9 cellular contexts compared by ENCODE assay signal in genomic region chr9:122005597-122005996, GRCh38.
A peak's percentile ranks its signal among the peaks of the same experiment; 100 is the strongest.
DNase-seq lines count a peak whose midpoint lies in the region; ATAC-seq and TF ChIP-seq lines count a peak whose summit lies in the region.
"Had no signal": no experiment of that assay in that cellular context is flagged by ENCODE, and none has a peak within 500 bp of the region (broad histone marks: within the 10 kb centered on the region; RNA-seq: fewer than 3 reads in every experiment).

No MANE protein-coding gene starts in this region.

- intact Hi-C loops in MCF 10A (cut with micrococcal nuclease) (loop anchor here (5.0 kb wide), 1 partner anchor 318 kb away; no protein-coding TSS in a partner anchor), breast epithelium (cut with DNase I; ENCODE audit: low total_unique reads) (no loop called here), transverse colon (cut with DNase I; ENCODE audit: low total_unique reads) (no loop called here)

- CTCF ChIA-PET in MCF 10A (lab: Yijun Ruan, JAX) (interaction anchor here (0.6 to 2.0 kb wide), 7 partner anchors 12 to 1496 kb away, joined by 3 to 8 read pairs (median 3); no protein-coding TSS in a partner anchor), RWPE1 (lab: Yijun Ruan, JAX) (interaction anchor here (0.5 to 1.6 kb wide), 11 partner anchors 10 to 1253 kb away, joined by 3 to 5 read pairs (median 4); no protein-coding TSS in a partner anchor)

- H3K9me3 Mint-ChIP-seq in MCF 10A (ENCODE audit: unreplicated experiment) = no peaks in the 10 kb centered on the region

- H3K27me3 ChIP-seq in breast epithelium (no peaks in the 10 kb centered on the region), transverse colon (no peaks in the 10 kb centered on the region)

- whole genome bisulfite sequencing in transverse colon (ENCODE audit: low coverage in 1 of 2), 2 donors = 35% methylated on average over 1 of the region's 1 CpG; no CpG with 5 or more reads in 1 of the 2 donors

- no peak overlapping the region for H3K27ac Mint-ChIP-seq in MCF 10A (ENCODE audit: low read depth, unreplicated experiment)

- POLR2A ChIA-PET in MCF 10A (lab: Yijun Ruan, JAX) = interaction anchor here (0.6 kb wide), 1 partner anchor 306 kb away, joined by 3 read pairs; no protein-coding TSS in a partner anchor
- POLR2A ChIA-PET in RWPE1 (lab: Yijun Ruan, JAX; ENCODE audit: low non-redundant PET) = no interaction called here

- no peak for ATAC-seq in HG03521 (IDR thresholded peaks at IDR 0.05; ENCODE audit: unreplicated experiment)
- ATAC-seq in HG02588 (IDR thresholded peaks at IDR 0.05; ENCODE audit: unreplicated experiment) = no peak

- H3K9me3 ChIP-seq in breast epithelium = no peaks in the 10 kb centered on the region
- H3K9me3 ChIP-seq in transverse colon = no peaks in the 10 kb centered on the region

- no peaks in the 10 kb centered on the region for H3K36me3 ChIP-seq in breast epithelium
- no peaks in the 10 kb centered on the region for H3K36me3 ChIP-seq in transverse colon

- no TSS peak for BruUV-seq in MCF 10A (replicated peaks; lab: Mats Ljungman, UMichigan)

- TF ChIP-seq CTCF in MCF 10A (IDR thresholded peaks at IDR 0.05; ENCODE audit: unreplicated experiment) (peak; percentile 42), breast epithelium (IDR thresholded peaks at IDR 0.05) (no peak), RWPE1 (conservative IDR thresholded peaks at IDR 0.05; ENCODE audit: low read depth) (peak; percentile 59; the same call in 1 of the 2 replicates), fibroblast of mammary gland (conservative IDR thresholded peaks at IDR 0.05; ENCODE audit: control insufficient read depth, insufficient read depth, low read depth, low read length) (peak; percentile 55), transverse colon (IDR thresholded peaks at IDR 0.05) (peak in 4 of 5 experiments; percentile 20 to 26 (median 24))

- no peak for TF ChIP-seq POLR2A in breast epithelium (IDR thresholded peaks at IDR 0.05)
- no peak for TF ChIP-seq POLR2A in transverse colon (IDR thresholded peaks at IDR 0.05)

- H3K4me3 ChIP-seq in breast epithelium = no peak overlapping the region
- H3K4me3 ChIP-seq in fibroblast of mammary gland (ENCODE audit: control insufficient read depth, low read depth, low read length) = no peak overlapping the region
- no peak overlapping the region for H3K4me3 ChIP-seq in transverse colon

- H3K4me1 ChIP-seq in breast epithelium (no peaks in the 10 kb centered on the region), transverse colon (peaks cover 0 to 4% (median 0%) of the 10 kb centered on the region in 4 donors)

- H3K27ac ChIP-seq in breast epithelium = no peak overlapping the region
- no peak overlapping the region for H3K27ac ChIP-seq in RWPE1
- H3K27ac ChIP-seq in transverse colon = no peak overlapping the region

- H3K36me3 Mint-ChIP-seq in MCF 10A (ENCODE audit: insufficient read depth, unreplicated experiment) = peaks cover 7% of the 10 kb centered on the region

- no peak overlapping the region for H3K4me3 Mint-ChIP-seq in MCF 10A (ENCODE audit: unreplicated experiment)

- no peaks in the 10 kb centered on the region for H3K27me3 Mint-ChIP-seq in MCF 10A (ENCODE audit: insufficient read depth, unreplicated experiment)

- H3K4me1 Mint-ChIP-seq in MCF 10A (ENCODE audit: insufficient read depth, unreplicated experiment) = no peaks in the 10 kb centered on the region

- in situ Hi-C loops in transverse colon (cut with MboI; ENCODE audit: low pct_ligation_motif_present in 1 of 4, low pct_unique_long_range_greater_than_20kb in 1 of 4, low sequenced_read_pairs in 3 of 4) = no loop called here

- TF ChIP-seq EP300 in transverse colon (IDR thresholded peaks at IDR 0.05; ENCODE audit: low read depth) = no peak

- peak; percentile 60 for DNase-seq in MCF 10A (ENCODE audit: unreplicated experiment)
- DNase-seq in breast epithelium (ENCODE audit: low spot score in 2 of 2) = no peak
- DNase-seq in RWPE1 (ENCODE audit: low spot score) = peak; percentile 82
- DNase-seq in fibroblast of mammary gland (ENCODE audit: low read depth) = no peak
- DNase-seq in transverse colon = no peak
- no peak for DNase-seq in UCSD-AML1 (lab: John Stamatoyannopoulos, UW; ENCODE audit: unreplicated experiment)
- DNase-seq: DMS153 had no signal

Comparison
In these comparisons a context has a peak if more than half of its experiments do, and no peak if none do; other contexts are left out.
1. DNase-seq: peak in MCF 10A (single experiment) and RWPE1 (single experiment); none in breast epithelium (0 of 2), fibroblast of mammary gland (single experiment), transverse colon (single experiment) and UCSD-AML1 (single experiment).
2. CTCF ChIP-seq: peak in MCF 10A (single experiment), RWPE1 (single experiment), fibroblast of mammary gland (single experiment) and transverse colon (4 of 5); none in breast epithelium (0 of 3).